ENCODE assay signal across 9 cellular contexts in genomic region chr1:172144445-172145060, GRCh38.
DNase-seq lines count a peak whose midpoint lies in the region; ATAC-seq, FAIRE-seq and TF ChIP-seq lines count a peak whose summit lies in the region.
"Had no signal": no experiment of that assay in that cellular context is flagged by ENCODE, and none has a peak within 500 bp of the region (broad histone marks: within the 10 kb centered on the region; RNA-seq: fewer than 3 reads in every experiment).

No MANE protein-coding gene starts in this region.

- DNase-seq in GM23338 (ENCODE audit: low spot score) (no peak), body of pancreas (peak; percentile 26 to 62 (median 42)), left colon (peak; percentile 32 to 71), smooth muscle cell of the brain vasculature (ENCODE audit: low read depth, low spot score) (peak; percentile 89), NCI-H1930 (lab: John Stamatoyannopoulos, UW) (no peak), NCI-H128 (lab: John Stamatoyannopoulos, UW; ENCODE audit: unreplicated experiment) (no peak), GM12891 (ENCODE audit: insufficient read length, low spot score) (no peak), NCI-H1105 (lab: John Stamatoyannopoulos, UW) (no peak)

- H3K27me3 ChIP-seq in GM23338 (ENCODE audit: insufficient read depth) (no peaks in the 10 kb centered on the region), body of pancreas (no peaks in the 10 kb centered on the region)

- ATAC-seq in GM23338: peak; percentile 36; the same call in 1 of the 3 replicates
- peak; percentile 77 for ATAC-seq in body of pancreas
- peak; percentile 49 for ATAC-seq in left colon
- ATAC-seq: GM12878 had no signal

- H3K4me3 Mint-ChIP-seq in GM23338: no peak overlapping the region

- TF ChIP-seq CTCF in GM23338 (conservative IDR thresholded peaks at IDR 0.05; ENCODE audit: low read depth in 2 of 2) (no peak), body of pancreas (IDR thresholded peaks at IDR 0.05) (no peak)

- H3F3A ChIP-seq in GM23338 (replicated peaks; ENCODE audit: low read depth): no peaks in the 10 kb centered on the region

- H3K4me3 ChIP-seq in GM23338: no peak overlapping the region
- no peak overlapping the region for H3K4me3 ChIP-seq in body of pancreas
- H3K4me3 ChIP-seq: GM12878 had no signal

- H4K20me1 ChIP-seq in GM23338 (replicated peaks; ENCODE audit: insufficient read depth): no peaks in the 10 kb centered on the region

- H3K4me1 Mint-ChIP-seq in GM23338: peaks cover 44% of the 10 kb centered on the region

- no peak overlapping the region for H2AFZ ChIP-seq in GM23338

- no peaks in the 10 kb centered on the region for H3K36me3 ChIP-seq in GM23338 (ENCODE audit: insufficient read depth)
- no peaks in the 10 kb centered on the region for H3K36me3 ChIP-seq in body of pancreas (replicated peaks in 1 of 2; ENCODE audit: insufficient read depth in 1 of 2, low read depth in 2 of 2)

- H3K9me3 Mint-ChIP-seq in GM23338: no peaks in the 10 kb centered on the region

- H3K27ac Mint-ChIP-seq in GM23338: peak overlapping the region; percentile 84

- no peaks in the 10 kb centered on the region for H3K36me3 Mint-ChIP-seq in GM23338 (ENCODE audit: low read depth)

- H3K4me2 ChIP-seq in GM23338: no peak overlapping the region

- intact Hi-C loops in body of pancreas (cut with DNase I) (no loop called here), left colon (cut with DNase I, micrococcal nuclease) (no loop called here)

- WGBS in body of pancreas, 2 donors: 80 to 81% methylated on average over 12 to 13 of the region's 13 CpGs

- no peaks in the 10 kb centered on the region for H3K27me3 Mint-ChIP-seq in GM23338 (ENCODE audit: insufficient read depth, low read depth, poor library complexity)

- no peaks in the 10 kb centered on the region for H3K9me3 ChIP-seq in body of pancreas

- no peaks in the 10 kb centered on the region for H3K79me2 ChIP-seq in GM23338 (replicated peaks; ENCODE audit: insufficient read depth)

- H3K27ac ChIP-seq in GM23338 (ENCODE audit: low read depth): no peak overlapping the region
- H3K27ac ChIP-seq in body of pancreas: peak overlapping the region in 3 of 4 donors; percentile 4 to 54 (median 44)

- H3K4me1 ChIP-seq in GM23338 (ENCODE audit: insufficient read depth) (peaks cover 45% of the 10 kb centered on the region), body of pancreas (peaks cover 5% of the 10 kb centered on the region)

- no peaks in the 10 kb centered on the region for H3K9me2 ChIP-seq in GM23338 (ENCODE audit: insufficient read depth)

- FAIRE-seq in GM12891 (lab: Jason Lieb, UNC): no peak
- FAIRE-seq: GM12878 had no signal

- TF ChIP-seq POLR2A in body of pancreas (IDR thresholded peaks at IDR 0.05): peak in 2 of 3 donors; percentile 37 to 48
- no peak for TF ChIP-seq POLR2A in GM12891 (IDR thresholded peaks at IDR 0.05; ENCODE audit: low read depth, low read length)

TF ChIP-seq in GM23338, 12 proteins besides CTCF, POLR2A, EP300 and RAD21 (continues in another document):
- TF ChIP-seq NANOG (IDR thresholded peaks at IDR 0.05; ENCODE audit: borderline replicate concordance) (no peak), ZNF331 (CRISPR knock-in tag; IDR thresholded peaks at IDR 0.05; ENCODE audit: low read depth) (no peak), ETS1 (IDR thresholded peaks at IDR 0.05) (no peak)

TF ChIP-seq in GM12891, 5 proteins besides CTCF, POLR2A, EP300 and RAD21:
- no peak for TF ChIP-seq POLR2AphosphoS5 (IDR thresholded peaks at IDR 0.05; ENCODE audit: low read depth, low read length)
- no peak for TF ChIP-seq TAF1 (IDR thresholded peaks at IDR 0.05; ENCODE audit: low read depth, low read length)
- no peak for TF ChIP-seq SPI1 (IDR thresholded peaks at IDR 0.05; ENCODE audit: low read depth, low read length)
- TF ChIP-seq PAX5 (IDR thresholded peaks at IDR 0.05; ENCODE audit: insufficient read depth, low read length, severe bottlenecking): no peak
- no peak for TF ChIP-seq POU2F2 (IDR thresholded peaks at IDR 0.05; ENCODE audit: low read depth, low read length)
TF ChIP-seq in GM12891: peak in this region for 0.

Comparison
In these comparisons a context has a peak if more than half of its experiments do, and no peak if none do; other contexts are left out.
1. DNase-seq: peak in body of pancreas (4 of 4), left colon (2 of 2) and smooth muscle cell of the brain vasculature (single experiment); none in GM23338 (single experiment), NCI-H1930 (0 of 2), NCI-H128 (single experiment), GM12891 (single experiment) and NCI-H1105 (single experiment).
2. Peak in every context shown above with its lines, with median percentiles within 50 percentile points of each other: ATAC-seq.